ENCODE assay signal across 30 cellular contexts in the genomic region with DNA sequence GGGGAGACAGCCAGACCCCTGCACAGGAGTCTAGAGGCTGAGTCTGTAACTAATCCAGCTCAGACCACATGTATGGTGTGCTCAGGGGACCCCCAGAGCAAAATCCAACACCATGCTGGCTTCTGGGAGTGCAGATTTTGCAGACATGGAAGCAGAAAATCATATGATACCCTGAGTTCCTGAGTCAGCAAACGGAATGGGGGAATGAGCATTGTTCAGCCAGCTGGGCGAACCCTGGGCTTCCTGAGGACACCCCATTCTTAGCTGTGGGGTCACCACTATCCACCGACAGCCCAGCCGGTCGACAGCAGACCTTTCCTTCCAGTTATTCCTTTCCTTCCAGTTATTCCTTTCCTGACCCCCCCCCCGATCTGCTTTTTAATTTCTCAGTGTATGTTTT.
"Had no signal": no experiment of that assay in that cellular context is flagged by ENCODE, and none has a peak within 500 bp of the region (broad histone marks: within the 10 kb centered on the region; RNA-seq: fewer than 3 reads in every experiment).

No MANE protein-coding gene starts in this region.

- H3K27me3 Mint-ChIP-seq: activated CD4-positive, alpha-beta memory T cell treated with anti-CD3 and anti-CD28 coated beads for 36 hours; activated CD4-positive, alpha-beta T cell treated with anti-CD3 and anti-CD28 coated beads for 36 hours; activated CD4-positive, alpha-beta T cell treated with anti-CD3 and anti-CD28 coated beads, Interleukin-2, amount 10 ng/mL, durations not matched to agents 24 days and 14 days; effector memory CD8-positive, alpha-beta T cell had no signal

- DNase-seq: activated CD4-positive, alpha-beta memory T cell treated with anti-CD3 and anti-CD28 coated beads for 36 hours; activated CD4-positive, alpha-beta T cell treated with anti-CD3 and anti-CD28 coated beads for 36 hours; activated CD4-positive, alpha-beta T cell treated with anti-CD3 and anti-CD28 coated beads, Interleukin-2, amount 10 ng/mL, durations not matched to agents 24 days and 14 days; activated CD4-positive, CD25-positive, alpha-beta regulatory T cell; activated CD4-positive, CD25-positive, alpha-beta regulatory T cell treated with anti-CD3 and anti-CD28 coated beads, Interleukin-2, amount 50 U/mL, for 72 hours; activated CD8-positive, alpha-beta memory T cell treated with anti-CD3 and anti-CD28 coated beads, Interleukin-2, amount 10 ng/mL, durations not matched to agents 7 days and 5 days; activated CD8-positive, alpha-beta memory T cell treated with anti-CD3 and anti-CD28 coated beads, Interleukin-2, amount 50 U/mL, for 4 hours; activated CD8-positive, alpha-beta T cell treated with anti-CD3 and anti-CD28 coated beads, Interleukin-2, amount 10 ng/mL, durations not matched to agents 7 days and 5 days; activated effector memory CD4-positive, alpha-beta T cell treated with anti-CD3 and anti-CD28 coated beads, Interleukin-2, amount 50 U/mL, for 16 hours; activated naive CD4-positive, alpha-beta T cell treated with anti-CD3 and anti-CD28 coated beads for 36 hours; activated naive CD8-positive, alpha-beta T cell treated with anti-CD3 and anti-CD28 coated beads for 36 hours; activated naive CD8-positive, alpha-beta T cell treated with anti-CD3 and anti-CD28 coated beads, Interleukin-2, amount 50 U/mL, for 24 hours; activated T-cell treated with anti-CD3 and anti-CD28 coated beads, Interleukin-2, amount 50 U/mL, for 1 hour; activated T-cell treated with anti-CD3 and anti-CD28 coated beads, Interleukin-2, amount 50 U/mL, for 48 hours; brain microvascular endothelial cell; caudate nucleus; cortex of kidney; dermis blood vessel endothelial cell; effector CD4-positive, alpha-beta T cell; effector memory CD8-positive, alpha-beta T cell; erythroblast; foreskin keratinocyte; gastrocnemius medialis; T-helper 2 cell had no signal

- H3K27ac ChIP-seq: adrenal gland, ascending aorta, brain microvascular endothelial cell, esophagus muscularis mucosa, foreskin keratinocyte, gastrocnemius medialis had no signal

- H3K4me3 Mint-ChIP-seq: activated CD4-positive, alpha-beta memory T cell treated with anti-CD3 and anti-CD28 coated beads for 36 hours; activated CD4-positive, alpha-beta T cell treated with anti-CD3 and anti-CD28 coated beads for 36 hours; activated CD4-positive, alpha-beta T cell treated with anti-CD3 and anti-CD28 coated beads, Interleukin-2, amount 10 ng/mL, durations not matched to agents 24 days and 14 days; activated CD8-positive, alpha-beta memory T cell treated with anti-CD3 and anti-CD28 coated beads, Interleukin-2, amount 10 ng/mL, durations not matched to agents 7 days and 5 days; activated CD8-positive, alpha-beta T cell treated with anti-CD3 and anti-CD28 coated beads, Interleukin-2, amount 10 ng/mL, durations not matched to agents 7 days and 5 days; activated naive CD4-positive, alpha-beta T cell treated with anti-CD3 and anti-CD28 coated beads for 36 hours; activated naive CD4-positive, alpha-beta T cell treated with anti-CD3 and anti-CD28 coated beads, Interleukin-2, amount 50 U/mL, for 24 hours; activated naive CD8-positive, alpha-beta T cell treated with anti-CD3 and anti-CD28 coated beads for 36 hours; activated naive CD8-positive, alpha-beta T cell treated with anti-CD3 and anti-CD28 coated beads, Interleukin-2, amount 50 U/mL, for 24 hours; activated T-helper 1 cell treated with anti-CD3 and anti-CD28 coated beads, Interleukin-12 subunit alpha, Interleukin-12 subunit beta, Interleukin-2, Interleukin-4 antibody, amounts not matched to agents 30 ng/mL and 10 ng/mL and 1 ng/mL, durations not matched to agents 14 hours and 24 hours and 36 hours; effector memory CD8-positive, alpha-beta T cell had no signal

- H3K4me3 ChIP-seq: adrenal gland, ascending aorta, esophagus muscularis mucosa, gastrocnemius medialis had no signal

- H3K27ac Mint-ChIP-seq: activated CD4-positive, alpha-beta memory T cell treated with anti-CD3 and anti-CD28 coated beads for 36 hours; activated CD4-positive, alpha-beta T cell treated with anti-CD3 and anti-CD28 coated beads for 36 hours; activated CD4-positive, alpha-beta T cell treated with anti-CD3 and anti-CD28 coated beads, Interleukin-2, amount 10 ng/mL, durations not matched to agents 24 days and 14 days; activated CD8-positive, alpha-beta memory T cell treated with anti-CD3 and anti-CD28 coated beads, Interleukin-2, amount 10 ng/mL, durations not matched to agents 7 days and 5 days; activated CD8-positive, alpha-beta T cell treated with anti-CD3 and anti-CD28 coated beads, Interleukin-2, amount 10 ng/mL, durations not matched to agents 7 days and 5 days; activated naive CD4-positive, alpha-beta T cell treated with anti-CD3 and anti-CD28 coated beads for 36 hours; activated naive CD8-positive, alpha-beta T cell treated with anti-CD3 and anti-CD28 coated beads for 36 hours; activated naive CD8-positive, alpha-beta T cell treated with anti-CD3 and anti-CD28 coated beads, Interleukin-2, amount 50 U/mL, for 24 hours; activated T-helper 1 cell treated with anti-CD3 and anti-CD28 coated beads, Interleukin-12 subunit alpha, Interleukin-12 subunit beta, Interleukin-2, Interleukin-4 antibody, amounts not matched to agents 30 ng/mL and 10 ng/mL and 1 ng/mL, durations not matched to agents 14 hours and 24 hours and 36 hours; activated T-helper 2 cell treated with anti-CD3 and anti-CD28 coated beads, Interferon-gamma antibody, Interleukin-2, Interleukin-4, amounts not matched to agents 10 μg/mL and 5 μg/mL and 100 μg/mL, durations not matched to agents 14 hours and 24 hours and 36 hours had no signal

- H3K9me3 Mint-ChIP-seq: activated CD4-positive, alpha-beta memory T cell treated with anti-CD3 and anti-CD28 coated beads for 36 hours; activated CD4-positive, alpha-beta T cell treated with anti-CD3 and anti-CD28 coated beads, Interleukin-2, amount 10 ng/mL, durations not matched to agents 24 days and 14 days; activated naive CD4-positive, alpha-beta T cell treated with anti-CD3 and anti-CD28 coated beads for 36 hours; activated naive CD4-positive, alpha-beta T cell treated with anti-CD3 and anti-CD28 coated beads, Interleukin-2, amount 50 U/mL, for 24 hours; activated naive CD8-positive, alpha-beta T cell treated with anti-CD3 and anti-CD28 coated beads for 36 hours; activated naive CD8-positive, alpha-beta T cell treated with anti-CD3 and anti-CD28 coated beads, Interleukin-2, amount 50 U/mL, for 24 hours; activated T-helper 1 cell treated with anti-CD3 and anti-CD28 coated beads, Interleukin-12 subunit alpha, Interleukin-12 subunit beta, Interleukin-2, Interleukin-4 antibody, amounts not matched to agents 30 ng/mL and 10 ng/mL and 1 ng/mL, durations not matched to agents 14 hours and 24 hours and 36 hours; activated T-helper 2 cell treated with anti-CD3 and anti-CD28 coated beads, Interferon-gamma antibody, Interleukin-2, Interleukin-4, amounts not matched to agents 10 μg/mL and 5 μg/mL and 100 μg/mL, durations not matched to agents 14 hours and 24 hours and 36 hours; effector memory CD8-positive, alpha-beta T cell had no signal

- H3K27me3 ChIP-seq: adrenal gland, ascending aorta, brain microvascular endothelial cell, esophagus muscularis mucosa, foreskin keratinocyte, gastrocnemius medialis had no signal

- H3K36me3 ChIP-seq: adrenal gland, ascending aorta, brain microvascular endothelial cell, gastrocnemius medialis had no signal

- H3K4me1 ChIP-seq: adrenal gland, ascending aorta, foreskin keratinocyte, gastrocnemius medialis had no signal

- H3K9me3 ChIP-seq: adrenal gland, ascending aorta, esophagus muscularis mucosa, gastrocnemius medialis had no signal

- H3K4me1 Mint-ChIP-seq: activated CD4-positive, alpha-beta T cell treated with anti-CD3 and anti-CD28 coated beads for 36 hours; activated CD4-positive, alpha-beta T cell treated with anti-CD3 and anti-CD28 coated beads, Interleukin-2, amount 10 ng/mL, durations not matched to agents 24 days and 14 days; activated CD8-positive, alpha-beta memory T cell treated with anti-CD3 and anti-CD28 coated beads, Interleukin-2, amount 10 ng/mL, durations not matched to agents 7 days and 5 days; activated naive CD4-positive, alpha-beta T cell treated with anti-CD3 and anti-CD28 coated beads, Interleukin-2, amount 50 U/mL, for 24 hours; activated naive CD8-positive, alpha-beta T cell treated with anti-CD3 and anti-CD28 coated beads for 36 hours; activated naive CD8-positive, alpha-beta T cell treated with anti-CD3 and anti-CD28 coated beads, Interleukin-2, amount 50 U/mL, for 24 hours had no signal

- ATAC-seq: activated CD4-positive, alpha-beta T cell treated with anti-CD3 and anti-CD28 coated beads for 36 hours; activated CD8-positive, alpha-beta memory T cell treated with anti-CD3 and anti-CD28 coated beads, Interleukin-2, amount 10 ng/mL, durations not matched to agents 7 days and 5 days; activated CD8-positive, alpha-beta T cell treated with anti-CD3 and anti-CD28 coated beads, Interleukin-2, amount 10 ng/mL, durations not matched to agents 7 days and 5 days; activated naive CD8-positive, alpha-beta T cell treated with anti-CD3 and anti-CD28 coated beads, Interleukin-2, amount 50 U/mL, for 24 hours; effector memory CD8-positive, alpha-beta T cell; foreskin keratinocyte; gastrocnemius medialis had no signal

- H3K36me3 Mint-ChIP-seq: activated CD4-positive, alpha-beta memory T cell treated with anti-CD3 and anti-CD28 coated beads for 36 hours; activated CD8-positive, alpha-beta memory T cell treated with anti-CD3 and anti-CD28 coated beads, Interleukin-2, amount 10 ng/mL, durations not matched to agents 7 days and 5 days; activated naive CD4-positive, alpha-beta T cell treated with anti-CD3 and anti-CD28 coated beads, Interleukin-2, amount 50 U/mL, for 24 hours; activated naive CD8-positive, alpha-beta T cell treated with anti-CD3 and anti-CD28 coated beads for 36 hours had no signal
